ENCODE assay signal across 1 cellular context in the genomic region with DNA sequence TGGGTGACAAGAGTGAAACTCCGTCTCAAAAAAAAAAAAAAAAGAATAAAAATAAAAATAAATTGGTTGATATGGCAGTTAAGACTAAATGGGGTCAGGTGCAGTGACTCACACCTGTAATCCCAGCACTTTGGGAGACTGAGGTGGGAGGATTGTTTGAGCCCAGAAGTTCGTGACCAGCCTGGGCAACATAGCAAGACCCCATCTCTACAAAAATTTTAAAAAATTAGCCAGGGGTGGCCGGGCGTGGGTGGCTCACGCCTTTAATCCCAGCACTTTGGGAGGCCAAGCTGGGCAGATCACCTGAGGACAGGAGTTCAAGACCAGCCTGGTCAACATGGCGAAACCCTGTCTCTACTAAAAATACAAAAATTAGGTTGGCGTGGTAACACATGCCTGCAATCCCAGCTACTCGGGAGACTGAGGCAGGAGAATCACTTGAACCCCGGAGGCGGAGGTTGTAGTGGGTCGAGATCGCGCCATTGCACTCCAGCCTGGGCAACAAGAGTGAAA.
A peak's percentile ranks its signal among the peaks of the same experiment; 100 is the strongest.
TF ChIP-seq lines count a peak whose summit lies in the region.

No MANE protein-coding gene starts in this region.

TF ChIP-seq in HEK293, 187 proteins besides CTCF, POLR2A, EP300 and RAD21:
- TF ChIP-seq GFI1B (tag by site-specific recombination; IDR thresholded peaks at IDR 0.05) = 0 out of 2 replicates have a peak, but pooled peaks have one; percentile 15
- TF ChIP-seq ZNF121 (tag by site-specific recombination; IDR thresholded peaks at IDR 0.05) = peak; percentile 99
- 0 out of 2 replicates have a peak, but pooled peaks have one; percentile 30 for TF ChIP-seq ZNF501 (tag by site-specific recombination; IDR thresholded peaks at IDR 0.05)
- peak; percentile 52 for TF ChIP-seq ZFHX2 (tag by site-specific recombination; conservative IDR thresholded peaks at IDR 0.05)
TF ChIP-seq in HEK293: peak in this region for 4; not testable (repeated sequence) for 183.
